32 cellular contexts compared by ENCODE assay signal in the genomic region with DNA sequence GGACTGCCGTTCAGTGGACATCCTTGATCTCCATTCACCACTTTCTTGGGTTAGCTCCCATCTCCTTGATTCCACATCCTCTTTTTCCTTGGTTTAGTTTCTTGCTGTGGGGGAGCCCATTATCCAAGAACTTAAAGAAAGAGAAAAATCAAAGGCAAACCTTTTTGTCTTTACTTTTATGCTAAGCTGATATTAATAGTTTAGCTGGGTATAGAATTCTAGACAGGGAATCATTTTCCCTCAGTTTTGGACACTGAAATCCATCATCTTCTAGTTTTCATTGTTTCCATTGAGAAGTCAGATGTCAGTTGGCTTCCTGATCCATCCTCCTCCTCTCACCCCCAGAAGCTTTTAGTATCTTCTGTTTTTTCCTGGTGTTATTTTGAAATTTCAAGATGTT. TPM values are rescaled to one million over a fixed set of nuclear protein-coding genes. Genes with fewer than 3 reads are reported as not detected.
"Had no signal": no experiment of that assay in that cellular context is flagged by ENCODE, and none has a peak within 500 bp of the region (broad histone marks: within the 10 kb centered on the region; RNA-seq: fewer than 3 reads in every experiment).

No MANE protein-coding gene starts in this region.

- H3K4me3 Mint-ChIP-seq: naive thymus-derived CD8-positive, alpha-beta T cell; natural killer cell treated with Interleukin-12 subunit alpha and Interleukin-12 subunit beta and Interleukin-15 and Interleukin-18, amount 100 ng/mL, for 72 hours; nephron progenitor cell; neural crest cell; stimulated activated memory B cell treated with anti-CD40 and anti-IgM and Interleukin-4, amounts not matched to agents 10 μg/mL and 1 μg/mL and 100 μg/mL, for 72 hours; stimulated activated naive CD8-positive, alpha-beta T cell treated with anti-CD3 and anti-CD28 coated beads, Interleukin-15, amount 100 ng/mL, for 72 hours; type B pancreatic cell had no signal

- ATAC-seq: naive thymus-derived CD8-positive, alpha-beta T cell; natural killer cell treated with Interleukin-12 subunit alpha and Interleukin-12 subunit beta and Interleukin-15 and Interleukin-18, amount 100 ng/mL, for 72 hours; psoas muscle; right cardiac atrium; sciatic nerve; stimulated activated memory B cell treated with anti-CD40 and anti-IgM and Interleukin-4, amounts not matched to agents 10 μg/mL and 1 μg/mL and 100 μg/mL, for 72 hours; stimulated activated naive CD8-positive, alpha-beta T cell treated with anti-CD3 and anti-CD28 coated beads, Interleukin-15, amount 100 ng/mL, for 72 hours; stimulated activated naive CD8-positive, alpha-beta T cell treated with anti-CD3 and anti-CD28 coated beads, Interleukin-15, Interleukin-2, amounts not matched to agents 100 U/mL and 50 U/mL, for 24 hours; upper lobe of right lung had no signal

- DNase-seq: naive thymus-derived CD8-positive, alpha-beta T cell; nephron progenitor cell; nucleus accumbens; ovary; psoas muscle; right cardiac atrium; spleen; stimulated activated CD4-positive, alpha-beta T cell treated with anti-CD3 and anti-CD28 coated beads, Interleukin-12 subunit alpha, Interleukin-12 subunit beta, amount 100 ng/mL, for 4 hours; stimulated activated CD4-positive, alpha-beta T cell treated with anti-CD3 and anti-CD28 coated beads, Interleukin-1b, Interleukin-23, amount 100 ng/mL, for 48 hours; stimulated activated CD4-positive, alpha-beta T cell treated with anti-CD3 and anti-CD28 coated beads, Interleukin-4, amount 100 ng/mL, for 1 hour; stimulated activated CD4-positive, alpha-beta T cell treated with anti-CD3 and anti-CD28 coated beads, Interleukin-4, amount 100 ng/mL, for 4 hours; stimulated activated CD8-positive, alpha-beta memory T cell treated with anti-CD3 and anti-CD28 coated beads, Interleukin-4, amount 100 ng/mL, for 48 hours; stimulated activated naive CD4-positive, alpha-beta T cell; stimulated activated naive CD8-positive, alpha-beta T cell treated with anti-CD3 and anti-CD28 coated beads, Interleukin-15, amount 100 ng/mL, for 72 hours; stimulated activated naive CD8-positive, alpha-beta T cell treated with anti-CD3 and anti-CD28 coated beads, Interleukin-15, Interleukin-2, amounts not matched to agents 100 U/mL and 50 U/mL, for 24 hours; substantia nigra; testis; tibial artery; transverse colon; upper lobe of right lung; uterus had no signal

- H3K27ac ChIP-seq: neutrophil, ovary, parathyroid adenoma, psoas muscle, skin epidermis, spleen, suprapubic skin, testis, tibial artery, transverse colon, upper lobe of right lung, uterus had no signal

- H3K4me1 Mint-ChIP-seq: naive thymus-derived CD8-positive, alpha-beta T cell; nephron progenitor cell; neural crest cell; stimulated activated naive CD8-positive, alpha-beta T cell treated with anti-CD3 and anti-CD28 coated beads, Interleukin-15, amount 100 ng/mL, for 72 hours had no signal

- H3K9me3 ChIP-seq: neutrophil, testis had no signal

- H3K4me3 ChIP-seq: ovary, psoas muscle, skin epidermis, smooth muscle cell, spleen, suprapubic skin, testis, tibial artery, transverse colon, upper lobe of right lung, uterus had no signal

- H3K27ac Mint-ChIP-seq: naive thymus-derived CD8-positive, alpha-beta T cell; natural killer cell treated with Interleukin-12 subunit alpha and Interleukin-12 subunit beta and Interleukin-15 and Interleukin-18, amount 100 ng/mL, for 72 hours; nephron progenitor cell; progenitor cell of endocrine pancreas; stimulated activated memory B cell treated with anti-CD40 and anti-IgM and Interleukin-4, amounts not matched to agents 10 μg/mL and 1 μg/mL and 100 μg/mL, for 72 hours; stimulated activated naive CD8-positive, alpha-beta T cell treated with anti-CD3 and anti-CD28 coated beads, Interleukin-15, amount 100 ng/mL, for 72 hours; type B pancreatic cell had no signal

- H3K36me3 ChIP-seq: neutrophil, ovary, spleen, suprapubic skin, tibial artery, transverse colon, upper lobe of right lung, uterus had no signal

- H3K4me1 ChIP-seq: parathyroid adenoma, psoas muscle, spleen, suprapubic skin, testis, transverse colon, upper lobe of right lung, uterus had no signal

RNA-seq across cellular contexts. Expression of a gene that starts 8.8 kb away (rescaled TPM):
- total RNA-seq: natural killer cell treated with Interleukin-12 subunit alpha and Interleukin-12 subunit beta and Interleukin-15 and Interleukin-18, amount 100 ng/mL, for 72 hours had no signal

RNA-seq across cellular contexts. Expression of a gene that starts 44.1 kb away (rescaled TPM):
- total RNA-seq: naive thymus-derived CD8-positive, alpha-beta T cell; natural killer cell treated with Interleukin-12 subunit alpha and Interleukin-12 subunit beta and Interleukin-15 and Interleukin-18, amount 100 ng/mL, for 72 hours; neural crest cell; progenitor cell of endocrine pancreas had no signal
